Comparison of ENCODE assay signal across 9 cellular contexts in genomic region chr15:101613130-101614000, GRCh38. TPM values are rescaled to one million over a fixed set of nuclear protein-coding genes. Genes with fewer than 3 reads are reported as not detected.
DNase-seq lines count a peak whose midpoint lies in the region; ATAC-seq, FAIRE-seq and TF ChIP-seq lines count a peak whose summit lies in the region.
"Had no signal": no experiment of that assay in that cellular context is flagged by ENCODE, and none has a peak within 500 bp of the region (broad histone marks: within the 10 kb centered on the region; RNA-seq: fewer than 3 reads in every experiment).

No MANE protein-coding gene starts in this region.

- no peak for TF ChIP-seq EP300 in stomach (IDR thresholded peaks at IDR 0.05)

- no peak overlapping the region for H3K27ac Mint-ChIP-seq in osteocyte (ENCODE audit: unreplicated experiment)

- 38 to 55% (median 43%) methylated on average over 11 to 20 of the region's 20 CpGs for WGBS in stomach, 5 donors

- peak overlapping the region; percentile 58 for H3K27ac ChIP-seq in VCaP
- peak overlapping the region in 2 of 5 donors; percentile 23 to 69 for H3K27ac ChIP-seq in stomach

- H3K4me3 ChIP-seq in LNCaP clone FGC (ENCODE audit: low read depth, low read length) (no peak overlapping the region), stomach (no peak overlapping the region)

- FAIRE-seq in GM12891 (lab: Jason Lieb, UNC), result no peak
- FAIRE-seq in RCC 7860 (lab: Jason Lieb, UNC), result no peak
- FAIRE-seq: TTC549 had no signal

- DNase-seq in LNCaP clone FGC (ENCODE audit: low read depth) (peak; percentile 62), left ventricle myocardium superior (peak; percentile 92), stomach (peak; percentile 81), GM12891 (ENCODE audit: insufficient read length, low spot score) (no peak), RCC 7860 (ENCODE audit: low spot score) (no peak), osteocyte (ENCODE audit: extremely low spot score, unreplicated experiment) (no peak)

- TF ChIP-seq POLR2A in stomach (IDR thresholded peaks at IDR 0.05) (no peak), GM12891 (IDR thresholded peaks at IDR 0.05; ENCODE audit: low read depth, low read length) (no peak)

- H3K36me3 Mint-ChIP-seq in osteocyte (ENCODE audit: unreplicated experiment), result no peaks in the 10 kb centered on the region

- H3K9me3 ChIP-seq in stomach, result no peaks in the 10 kb centered on the region

- ATAC-seq in left ventricle myocardium superior (peak; percentile 62), HG02981 (IDR thresholded peaks at IDR 0.05; ENCODE audit: unreplicated experiment) (no peak)

- intact Hi-C loops in left ventricle myocardium superior (cut with micrococcal nuclease), result no loop called here
- intact Hi-C loops in stomach (cut with DNase I; ENCODE audit: low total_unique reads), result no loop called here

- no peaks in the 10 kb centered on the region for H3K36me3 ChIP-seq in stomach

- no peaks in the 10 kb centered on the region for H3K27me3 Mint-ChIP-seq in osteocyte (ENCODE audit: unreplicated experiment)

- H3K9me3 Mint-ChIP-seq in osteocyte (ENCODE audit: unreplicated experiment), result no peaks in the 10 kb centered on the region

- H3K4me1 ChIP-seq in stomach, result peaks cover 11 to 40% (median 28%) of the 10 kb centered on the region in 4 donors

- peaks cover 31% of the 10 kb centered on the region for H3K4me1 Mint-ChIP-seq in osteocyte (ENCODE audit: unreplicated experiment)

- TF ChIP-seq CTCF in LNCaP clone FGC (IDR thresholded peaks at IDR 0.05; ENCODE audit: control insufficient read depth, extremely low read depth, insufficient read depth), result no peak
- no peak for TF ChIP-seq CTCF in VCaP (conservative IDR thresholded peaks at IDR 0.05)
- TF ChIP-seq CTCF in stomach (IDR thresholded peaks at IDR 0.05), result no peak
- TF ChIP-seq CTCF in osteocyte (IDR thresholded peaks at IDR 0.05), result no peak

- peaks cover 0 to 3% (median 0%) of the 10 kb centered on the region in 3 donors for H3K27me3 ChIP-seq in stomach

- H3K4me3 Mint-ChIP-seq in osteocyte (ENCODE audit: unreplicated experiment), result no peak overlapping the region

TF ChIP-seq in GM12891, 5 proteins besides CTCF, POLR2A, EP300 and RAD21:
- TF ChIP-seq SPI1 (IDR thresholded peaks at IDR 0.05; ENCODE audit: low read depth, low read length) (no peak), TAF1 (IDR thresholded peaks at IDR 0.05; ENCODE audit: low read depth, low read length) (no peak), POLR2AphosphoS5 (IDR thresholded peaks at IDR 0.05; ENCODE audit: low read depth, low read length) (no peak), PAX5 (IDR thresholded peaks at IDR 0.05; ENCODE audit: insufficient read depth, low read length, severe bottlenecking) (no peak), POU2F2 (IDR thresholded peaks at IDR 0.05; ENCODE audit: low read depth, low read length) (no peak)

RNA-seq across cellular contexts. Expression of gene TM2D3, which starts 38.8 kb away (rescaled TPM):
- total RNA-seq in left ventricle myocardium superior (48.7 TPM), stomach (100 to 1,000 TPM in 1 of 5 donors, 10 to 100 TPM in 4; 20.4 to 128 (median 63.0) TPM), osteocyte (55.3 and 59.6 TPM in 2 replicates)
- polyA plus RNA-seq in stomach, result 10 to 100 TPM; 23.7 to 34.6 (median 24.1) TPM
- 38.8 TPM for polyA plus RNA-seq in GM12891 (2012; ENCODE audit: low read depth, missing spikeins)

Comparison
In these comparisons a context has a peak if more than half of its experiments do, and no peak if none do; other contexts are left out.
1. DNase-seq: peak in LNCaP clone FGC (single experiment), left ventricle myocardium superior (single experiment) and stomach (single experiment); none in GM12891 (single experiment), RCC 7860 (single experiment) and osteocyte (single experiment).